Comparison of ENCODE assay signal across 29 cellular contexts in the genomic region with DNA sequence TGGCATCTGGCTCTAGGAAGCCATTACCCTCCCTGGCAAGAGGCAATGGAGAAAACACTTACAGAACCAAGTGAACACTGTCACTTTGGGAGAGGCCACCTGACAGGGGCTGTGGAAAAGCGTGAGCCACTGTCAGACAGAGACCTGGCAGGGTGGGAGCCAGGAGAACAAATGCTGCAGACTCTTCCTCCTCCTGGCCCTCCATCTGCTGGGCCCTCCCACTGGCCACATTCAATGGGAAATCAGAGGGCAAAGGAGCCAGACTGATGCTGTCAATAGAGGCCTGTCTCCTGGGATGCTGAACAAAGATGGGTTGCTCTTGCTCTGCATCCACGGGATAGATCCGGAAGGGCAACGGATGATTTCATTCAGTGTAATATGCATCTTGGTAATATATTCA. TPM values are rescaled to one million over a fixed set of nuclear protein-coding genes. Genes with fewer than 3 reads are reported as not detected.
DNase-seq lines count a peak whose midpoint lies in the region; ATAC-seq and TF ChIP-seq lines count a peak whose summit lies in the region.
"Had no signal": no experiment of that assay in that cellular context is flagged by ENCODE, and none has a peak within 500 bp of the region (broad histone marks: within the 10 kb centered on the region; RNA-seq: fewer than 3 reads in every experiment).

No MANE protein-coding gene starts in this region.

- 0 out of 2 replicates have a peak, but pooled peaks cover 3% of the 10 kb centered on the region for H3F3A ChIP-seq in Loucy (ENCODE audit: low read depth)
- H3F3A ChIP-seq in neural progenitor cell (ENCODE audit: low read depth), result peaks cover 9% of the 10 kb centered on the region

- peak overlapping the region; percentile 45; the same call in 1 of the 2 replicates for H2AFZ ChIP-seq in Loucy (ENCODE audit: low read length)
- H2AFZ ChIP-seq in neural progenitor cell (replicated peaks), result peak overlapping the region; percentile 22

- H3K9ac ChIP-seq in Loucy (ENCODE audit: low read depth, low read length, poor library complexity, severe bottlenecking), result no peak overlapping the region
- no peak overlapping the region for H3K9ac ChIP-seq in neural progenitor cell
- H3K9ac ChIP-seq: SK-N-SH had no signal

- peak; percentile 11 for DNase-seq in ELF-1 (ENCODE audit: low read depth, low spot score)
- DNase-seq in activated B cell treated with CpG ODN at 0.5 μM for 24 hours, result no peak
- peak; percentile 57 for DNase-seq in neural progenitor cell (ENCODE audit: low spot score)
- no peak for DNase-seq in HT-29 (ENCODE audit: low spot score)
- DNase-seq in activated CD4-positive, alpha-beta T cell treated with anti-CD3 and anti-CD28 coated beads, Interleukin-2, amount 50 U/mL, for 48 hours, result no peak
- no peak for DNase-seq in NOMO-1 (lab: John Stamatoyannopoulos, UW; ENCODE audit: unreplicated experiment in 2 of 2)
- DNase-seq: activated CD4-positive, alpha-beta T cell treated with anti-CD3 and anti-CD28 coated beads for 48 hours; activated gamma-delta T cell; activated naive CD8-positive, alpha-beta T cell treated with anti-CD3 and anti-CD28 coated beads, Interleukin-2, amount 10 ng/mL, durations not matched to agents 7 days and 5 days; activated T-cell treated with anti-CD3 and anti-CD28 coated beads, Interleukin-2, amount 50 U/mL, for 24 hours; CD4-positive, alpha-beta T cell; central memory CD4-positive, alpha-beta T cell; gastrocnemius medialis; hippocampal formation; left ventricle myocardium inferior; MG63; NCI-H1105 treated with DMSO at 0.1 percent for 48 hours; NCI-H2107; NCI-H510A; nucleus accumbens; SK-N-SH; stimulated activated CD4-positive, alpha-beta T cell treated with anti-CD3 and anti-CD28 coated beads, Interleukin-15, amount 100 ng/mL, for 24 hours; uterus had no signal

- H3K36me3 Mint-ChIP-seq in activated B cell treated with CpG ODN at 0.5 μM for 24 hours (ENCODE audit: low read depth), result peaks cover 1% of the 10 kb centered on the region
- no peaks in the 10 kb centered on the region for H3K36me3 Mint-ChIP-seq in neural progenitor cell
- H3K36me3 Mint-ChIP-seq: activated naive CD8-positive, alpha-beta T cell treated with anti-CD3 and anti-CD28 coated beads, Interleukin-2, amount 10 ng/mL, durations not matched to agents 7 days and 5 days had no signal

- no peaks in the 10 kb centered on the region for H4K20me1 ChIP-seq in Loucy (ENCODE audit: insufficient read depth, low read length, poor library complexity, severe bottlenecking)
- H4K20me1 ChIP-seq in neural progenitor cell (ENCODE audit: low read depth), result no peaks in the 10 kb centered on the region

- H3K9me3 Mint-ChIP-seq in activated B cell treated with CpG ODN at 0.5 μM for 24 hours, result no peaks in the 10 kb centered on the region
- H3K9me3 Mint-ChIP-seq in neural progenitor cell, result no peaks in the 10 kb centered on the region
- H3K9me3 Mint-ChIP-seq: activated naive CD8-positive, alpha-beta T cell treated with anti-CD3 and anti-CD28 coated beads, Interleukin-2, amount 10 ng/mL, durations not matched to agents 7 days and 5 days; activated T-cell treated with anti-CD3 and anti-CD28 coated beads, Interleukin-2, amount 50 U/mL, for 24 hours; CD4-positive, alpha-beta T cell; stimulated activated naive CD8-positive, alpha-beta T cell treated with anti-CD3 and anti-CD28 coated beads, Interleukin-15, Interleukin-2, amounts not matched to agents 100 ng/mL and 50 ng/mL, for 24 hours had no signal

- H3K27me3 ChIP-seq in Loucy (ENCODE audit: insufficient read depth, low read length, poor library complexity, severe bottlenecking) (no peaks in the 10 kb centered on the region), neural progenitor cell (no peaks in the 10 kb centered on the region)
- H3K27me3 ChIP-seq: gastrocnemius medialis, MG63, uterus had no signal

- no peaks in the 10 kb centered on the region for H3K9me2 ChIP-seq in Loucy (replicated peaks; ENCODE audit: low read depth, low read length)
- H3K9me2 ChIP-seq: SK-N-SH had no signal

- H3K4me1 ChIP-seq in Loucy (ENCODE audit: insufficient read depth, low read length, poor library complexity, severe bottlenecking) (peaks cover 14% of the 10 kb centered on the region), neural progenitor cell (peaks cover 5% of the 10 kb centered on the region)
- H3K4me1 ChIP-seq: uterus had no signal

- H3K4me3 Mint-ChIP-seq in activated B cell treated with CpG ODN at 0.5 μM for 24 hours, result no peak overlapping the region
- no peak overlapping the region for H3K4me3 Mint-ChIP-seq in neural progenitor cell
- H3K4me3 Mint-ChIP-seq: activated naive CD8-positive, alpha-beta T cell treated with anti-CD3 and anti-CD28 coated beads, Interleukin-2, amount 10 ng/mL, durations not matched to agents 7 days and 5 days; activated T-cell treated with anti-CD3 and anti-CD28 coated beads, Interleukin-2, amount 50 U/mL, for 24 hours; CD4-positive, alpha-beta T cell; stimulated activated naive CD8-positive, alpha-beta T cell treated with anti-CD3 and anti-CD28 coated beads, Interleukin-15, Interleukin-2, amounts not matched to agents 100 ng/mL and 50 ng/mL, for 24 hours had no signal

- H3K4me3 ChIP-seq in Loucy (ENCODE audit: low read length, poor library complexity, severe bottlenecking) (no peak overlapping the region), neural progenitor cell (no peak overlapping the region)
- H3K4me3 ChIP-seq: dorsolateral prefrontal cortex, gastrocnemius medialis, K562, left ventricle myocardium inferior, MG63, thoracic aorta, uterus had no signal

- peak overlapping the region; percentile 69 for H3K27ac Mint-ChIP-seq in activated B cell treated with CpG ODN at 0.5 μM for 24 hours
- no peak overlapping the region for H3K27ac Mint-ChIP-seq in neural progenitor cell
- H3K27ac Mint-ChIP-seq: activated naive CD8-positive, alpha-beta T cell treated with anti-CD3 and anti-CD28 coated beads, Interleukin-2, amount 10 ng/mL, durations not matched to agents 7 days and 5 days; activated T-cell treated with anti-CD3 and anti-CD28 coated beads, Interleukin-2, amount 50 U/mL, for 24 hours; CD4-positive, alpha-beta T cell; stimulated activated naive CD8-positive, alpha-beta T cell treated with anti-CD3 and anti-CD28 coated beads, Interleukin-15, Interleukin-2, amounts not matched to agents 100 ng/mL and 50 ng/mL, for 24 hours had no signal

- TF ChIP-seq CTCF in Loucy (conservative IDR thresholded peaks at IDR 0.05; ENCODE audit: low read length), result no peak
- no peak for TF ChIP-seq CTCF in activated B cell treated with CpG ODN at 0.5 μM for 24 hours (IDR thresholded peaks at IDR 0.05)
- no peak for TF ChIP-seq CTCF in neural progenitor cell (IDR thresholded peaks at IDR 0.05)

- H3K4me2 ChIP-seq in Loucy (ENCODE audit: low read depth, low read length, poor library complexity, severe bottlenecking) (no peak overlapping the region), neural progenitor cell (no peak overlapping the region)
- H3K4me2 ChIP-seq: SK-N-SH had no signal

- ATAC-seq in activated B cell treated with CpG ODN at 0.5 μM for 24 hours (ENCODE audit: low read depth) (no peak), GM18873 (IDR thresholded peaks at IDR 0.05; ENCODE audit: low FRiP score, unreplicated experiment) (no peak)
- ATAC-seq: gastrocnemius medialis, K562 had no signal

- peaks cover 69% of the 10 kb centered on the region for H3K4me1 Mint-ChIP-seq in activated B cell treated with CpG ODN at 0.5 μM for 24 hours
- peaks cover 20% of the 10 kb centered on the region for H3K4me1 Mint-ChIP-seq in neural progenitor cell

- H3K36me3 ChIP-seq in Loucy (ENCODE audit: insufficient read depth, low read length) (no peaks in the 10 kb centered on the region), neural progenitor cell (no peaks in the 10 kb centered on the region)
- H3K36me3 ChIP-seq: gastrocnemius medialis, left ventricle myocardium inferior, MG63, thoracic aorta, uterus had no signal

- POLR2A ChIA-PET in activated B cell treated with CpG ODN at 0.5 μM for 24 hours (lab: Charles Lee), result interaction anchor here (0.7 to 10.5 kb wide), 4 partner anchors 10 to 93 kb away, joined by 4 to 486 read pairs (median 22); a partner anchor contains a TSS

- CTCF ChIA-PET in activated B cell treated with CpG ODN at 0.5 μM for 24 hours (lab: Charles Lee), result interaction anchor here (1.0 to 6.3 kb wide), 5 partner anchors 59 to 161 kb away, joined by 3 to 117 read pairs (median 5); a partner anchor contains a TSS

- H3K9me3 ChIP-seq in Loucy (ENCODE audit: insufficient read depth, low read depth, low read length) (no peaks in the 10 kb centered on the region), neural progenitor cell (ENCODE audit: low read depth) (no peaks in the 10 kb centered on the region)
- H3K9me3 ChIP-seq: gastrocnemius medialis, left ventricle myocardium inferior, MG63, SK-N-SH, thoracic aorta, uterus had no signal

- H3K27me3 Mint-ChIP-seq in activated B cell treated with CpG ODN at 0.5 μM for 24 hours (no peaks in the 10 kb centered on the region), neural progenitor cell (ENCODE audit: insufficient read depth, low read depth) (peaks cover 4% of the 10 kb centered on the region)
- H3K27me3 Mint-ChIP-seq: activated naive CD8-positive, alpha-beta T cell treated with anti-CD3 and anti-CD28 coated beads, Interleukin-2, amount 10 ng/mL, durations not matched to agents 7 days and 5 days; CD4-positive, alpha-beta T cell; stimulated activated naive CD8-positive, alpha-beta T cell treated with anti-CD3 and anti-CD28 coated beads, Interleukin-15, Interleukin-2, amounts not matched to agents 100 ng/mL and 50 ng/mL, for 24 hours had no signal

- intact Hi-C loops in activated B cell treated with CpG ODN at 0.5 μM for 24 hours (cut with micrococcal nuclease), result no loop called here

- H3K27ac ChIP-seq in neural progenitor cell, result no peak overlapping the region
- H3K27ac ChIP-seq: dorsolateral prefrontal cortex, gastrocnemius medialis, left ventricle myocardium inferior, thoracic aorta, uterus had no signal

- H3K79me2 ChIP-seq in Loucy (ENCODE audit: insufficient read depth, low read length) (no peaks in the 10 kb centered on the region), neural progenitor cell (ENCODE audit: low read depth) (no peaks in the 10 kb centered on the region)

RNA-seq across cellular contexts. Expression of a gene that starts 44.9 kb away (rescaled TPM):
- total RNA-seq in activated B cell treated with CpG ODN at 0.5 μM for 24 hours, result 69.6 and 69.8 TPM in 2 replicates
- total RNA-seq in neural progenitor cell (ENCODE audit: low replicate concordance), result 246 and 287 TPM in 2 replicates
- total RNA-seq in HT-29 (2014; rRNA removed; shearing (Covaris generic)), result not detected in 2 replicates

Comparison
In these comparisons a context has a peak if more than half of its experiments do, and no peak if none do; other contexts are left out.
1. DNase-seq: peak in ELF-1 (single experiment) and neural progenitor cell (single experiment); none in activated B cell treated with CpG ODN at 0.5 μM for 24 hours (single experiment), HT-29 (single experiment), activated CD4-positive, alpha-beta T cell treated with anti-CD3 and anti-CD28 coated beads, Interleukin-2, amount 50 U/mL, for 48 hours (0 of 2) and NOMO-1 (0 of 2).
2. RNA of a gene that starts 44.9 kb away (total RNA-seq): 246 to 287 TPM in neural progenitor cell and 69.6 to 69.8 TPM in activated B cell treated with CpG ODN at 0.5 μM for 24 hours; not detected in HT-29; every median in the first group is over 10 times any median in the second.